ENCODE assay signal across 19 cellular contexts in genomic region chr7:40733578-40733977, GRCh38.
DNase-seq lines count a peak whose midpoint lies in the region; ATAC-seq and TF ChIP-seq lines count a peak whose summit lies in the region.
"Had no signal": no experiment of that assay in that cellular context is flagged by ENCODE, and none has a peak within 500 bp of the region (broad histone marks: within the 10 kb centered on the region; RNA-seq: fewer than 3 reads in every experiment).

No MANE protein-coding gene starts in this region.

- no peaks in the 10 kb centered on the region for H3K4me1 ChIP-seq in naive thymus-derived CD4-positive, alpha-beta T cell (ENCODE audit: control insufficient read depth in 2 of 2, insufficient read depth in 2 of 2, low read length in 2 of 2)
- H3K4me1 ChIP-seq in GM23248 (ENCODE audit: insufficient read depth): no peaks in the 10 kb centered on the region
- H3K4me1 ChIP-seq: A549 had no signal

- DNase-seq in DMS53 (lab: John Stamatoyannopoulos, UW): peak; percentile 39
- DNase-seq in DMS53 treated with DMSO at 0.1 percent for 48 hours (lab: John Stamatoyannopoulos, UW; ENCODE audit: unreplicated experiment): no peak
- DNase-seq in KG1 (lab: John Stamatoyannopoulos, UW): peak; percentile 9
- peak; percentile 7 for DNase-seq in activated CD8-positive, alpha-beta T cell treated with anti-CD3 and anti-CD28 coated beads for 36 hours
- DNase-seq in naive thymus-derived CD4-positive, alpha-beta T cell: no peak
- no peak for DNase-seq in stimulated activated naive B cell treated with anti-CD40 and anti-IgM and Interleukin-4, amounts not matched to agents 10 μg/mL and 1 μg/mL and 100 μg/mL, for 72 hours
- DNase-seq in GM23248: no peak
- DNase-seq: activated CD4-positive, alpha-beta memory T cell treated with anti-CD3 and anti-CD28 coated beads for 36 hours; activated gamma-delta T cell; CD4-positive, alpha-beta memory T cell; NCI-H187; NCI-H524 treated with DMSO at 0.1 percent for 48 hours; nephron progenitor cell; retina; stimulated activated CD8-positive, alpha-beta memory T cell treated with anti-CD3 and anti-CD28 coated beads, Interleukin-4, amount 100 ng/mL, for 48 hours had no signal

- POLR2A ChIA-PET in activated CD8-positive, alpha-beta T cell treated with anti-CD3 and anti-CD28 coated beads for 36 hours (lab: Charles Lee): no interaction called here
- POLR2A ChIA-PET in naive thymus-derived CD4-positive, alpha-beta T cell (lab: Charles Lee): no interaction called here

- no peak overlapping the region for H3K4me2 ChIP-seq in GM23248 (ENCODE audit: unreplicated experiment)
- H3K4me2 ChIP-seq: A549 had no signal

- no peaks in the 10 kb centered on the region for H3K27me3 Mint-ChIP-seq in activated CD8-positive, alpha-beta T cell treated with anti-CD3 and anti-CD28 coated beads for 36 hours
- no peaks in the 10 kb centered on the region for H3K27me3 Mint-ChIP-seq in naive thymus-derived CD4-positive, alpha-beta T cell
- no peaks in the 10 kb centered on the region for H3K27me3 Mint-ChIP-seq in stimulated activated naive B cell treated with anti-CD40 and anti-IgM and Interleukin-4, amounts not matched to agents 10 μg/mL and 1 μg/mL and 100 μg/mL, for 72 hours
- H3K27me3 Mint-ChIP-seq: activated CD4-positive, alpha-beta memory T cell treated with anti-CD3 and anti-CD28 coated beads for 36 hours; CD4-positive, alpha-beta memory T cell had no signal

- CTCF ChIA-PET in activated CD8-positive, alpha-beta T cell treated with anti-CD3 and anti-CD28 coated beads for 36 hours (lab: Charles Lee): no interaction called here
- CTCF ChIA-PET in naive thymus-derived CD4-positive, alpha-beta T cell (lab: Charles Lee): no interaction called here

- no peak for TF ChIP-seq CTCF in activated CD8-positive, alpha-beta T cell treated with anti-CD3 and anti-CD28 coated beads for 36 hours (IDR thresholded peaks at IDR 0.05)

- peaks cover 2% of the 10 kb centered on the region for H3K9me3 Mint-ChIP-seq in activated CD8-positive, alpha-beta T cell treated with anti-CD3 and anti-CD28 coated beads for 36 hours
- peaks cover 0 to 6% (median 3%) of the 10 kb centered on the region in 11 donors for H3K9me3 Mint-ChIP-seq in naive thymus-derived CD4-positive, alpha-beta T cell
- H3K9me3 Mint-ChIP-seq in stimulated activated naive B cell treated with anti-CD40 and anti-IgM and Interleukin-4, amounts not matched to agents 10 μg/mL and 1 μg/mL and 100 μg/mL, for 72 hours: peaks cover 4 to 8% of the 10 kb centered on the region in 2 donors

- H3K9me2 ChIP-seq in GM23248 (ENCODE audit: insufficient read depth): no peaks in the 10 kb centered on the region

- H3K36me3 Mint-ChIP-seq in activated CD8-positive, alpha-beta T cell treated with anti-CD3 and anti-CD28 coated beads for 36 hours (ENCODE audit: low read depth): no peaks in the 10 kb centered on the region
- peaks cover 0 to 5% (median 3%) of the 10 kb centered on the region in 5 donors for H3K36me3 Mint-ChIP-seq in naive thymus-derived CD4-positive, alpha-beta T cell
- H3K36me3 Mint-ChIP-seq in stimulated activated naive B cell treated with anti-CD40 and anti-IgM and Interleukin-4, amounts not matched to agents 10 μg/mL and 1 μg/mL and 100 μg/mL, for 72 hours: no peaks in the 10 kb centered on the region
- H3K36me3 Mint-ChIP-seq: activated CD4-positive, alpha-beta memory T cell treated with anti-CD3 and anti-CD28 coated beads for 36 hours; CD4-positive, alpha-beta memory T cell had no signal

- peaks cover 5% of the 10 kb centered on the region for H3K4me1 Mint-ChIP-seq in activated CD8-positive, alpha-beta T cell treated with anti-CD3 and anti-CD28 coated beads for 36 hours (ENCODE audit: low read depth)
- H3K4me1 Mint-ChIP-seq in naive thymus-derived CD4-positive, alpha-beta T cell: peaks cover 0 to 9% (median 3%) of the 10 kb centered on the region in 7 donors
- peaks cover 0 to 3% of the 10 kb centered on the region in 2 donors for H3K4me1 Mint-ChIP-seq in stimulated activated naive B cell treated with anti-CD40 and anti-IgM and Interleukin-4, amounts not matched to agents 10 μg/mL and 1 μg/mL and 100 μg/mL, for 72 hours
- H3K4me1 Mint-ChIP-seq: CD4-positive, alpha-beta memory T cell had no signal

- no peak overlapping the region for H3K27ac ChIP-seq in naive thymus-derived CD4-positive, alpha-beta T cell (ENCODE audit: low read depth, low read length)
- H3K27ac ChIP-seq in GM23248: no peak overlapping the region
- H3K27ac ChIP-seq: A549 had no signal

- H2AFZ ChIP-seq in GM23248: no peak overlapping the region

- H3K4me3 ChIP-seq in naive thymus-derived CD4-positive, alpha-beta T cell (ENCODE audit: low read length): no peak overlapping the region
- H3K4me3 ChIP-seq in GM23248: no peak overlapping the region
- H3K4me3 ChIP-seq: A549, K562 had no signal

- no peaks in the 10 kb centered on the region for H4K20me1 ChIP-seq in GM23248 (ENCODE audit: insufficient read depth)

- in situ Hi-C loops in GM23248 (cut with MboI): no loop called here

- no peak overlapping the region for H3K27ac Mint-ChIP-seq in activated CD8-positive, alpha-beta T cell treated with anti-CD3 and anti-CD28 coated beads for 36 hours
- H3K27ac Mint-ChIP-seq in naive thymus-derived CD4-positive, alpha-beta T cell: no peak overlapping the region
- H3K27ac Mint-ChIP-seq in stimulated activated naive B cell treated with anti-CD40 and anti-IgM and Interleukin-4, amounts not matched to agents 10 μg/mL and 1 μg/mL and 100 μg/mL, for 72 hours: no peak overlapping the region
- H3K27ac Mint-ChIP-seq: activated CD4-positive, alpha-beta memory T cell treated with anti-CD3 and anti-CD28 coated beads for 36 hours; CD4-positive, alpha-beta memory T cell; nephron progenitor cell had no signal

- H3K9ac ChIP-seq in GM23248: no peak overlapping the region

- H3K4me3 Mint-ChIP-seq in activated CD8-positive, alpha-beta T cell treated with anti-CD3 and anti-CD28 coated beads for 36 hours: no peak overlapping the region
- no peak overlapping the region for H3K4me3 Mint-ChIP-seq in naive thymus-derived CD4-positive, alpha-beta T cell
- H3K4me3 Mint-ChIP-seq in stimulated activated naive B cell treated with anti-CD40 and anti-IgM and Interleukin-4, amounts not matched to agents 10 μg/mL and 1 μg/mL and 100 μg/mL, for 72 hours: no peak overlapping the region
- H3K4me3 Mint-ChIP-seq: activated CD4-positive, alpha-beta memory T cell treated with anti-CD3 and anti-CD28 coated beads for 36 hours; CD4-positive, alpha-beta memory T cell; nephron progenitor cell had no signal

- intact Hi-C loops in activated CD8-positive, alpha-beta T cell treated with anti-CD3 and anti-CD28 coated beads for 36 hours (cut with micrococcal nuclease): no loop called here
- intact Hi-C loops in naive thymus-derived CD4-positive, alpha-beta T cell (cut with micrococcal nuclease): no loop called here

- H3K27me3 ChIP-seq in naive thymus-derived CD4-positive, alpha-beta T cell (ENCODE audit: control insufficient read depth in 2 of 2, insufficient read depth in 2 of 2, low read length in 2 of 2): no peaks in the 10 kb centered on the region
- H3K27me3 ChIP-seq in GM23248 (replicated peaks; ENCODE audit: insufficient read depth): no peaks in the 10 kb centered on the region

- H3K36me3 ChIP-seq in naive thymus-derived CD4-positive, alpha-beta T cell (ENCODE audit: control insufficient read depth in 2 of 3, insufficient read depth in 3 of 3, low read length in 3 of 3): no peaks in the 10 kb centered on the region
- no peaks in the 10 kb centered on the region for H3K36me3 ChIP-seq in GM23248 (ENCODE audit: low read depth)

- no peaks in the 10 kb centered on the region for H3K79me2 ChIP-seq in GM23248 (ENCODE audit: insufficient read depth)

- WGBS in GM23248 (ENCODE audit: low coverage in 1 of 2, low lambda C conversion rate in 2 of 2, missing lambda C conversion rate in 2 of 2), 2 experiments: 91 to 92% methylated on average over 5 of the region's 5 CpGs

- no peaks in the 10 kb centered on the region for H3K9me3 ChIP-seq in naive thymus-derived CD4-positive, alpha-beta T cell (ENCODE audit: control insufficient read depth in 2 of 3, low read length in 3 of 3)
- H3K9me3 ChIP-seq in GM23248 (ENCODE audit: low read depth): no peaks in the 10 kb centered on the region
- H3K9me3 ChIP-seq: A549 had no signal

- H3F3A ChIP-seq in GM23248 (ENCODE audit: insufficient read depth): no peaks in the 10 kb centered on the region

- peak; percentile 30 for ATAC-seq in activated CD8-positive, alpha-beta T cell treated with anti-CD3 and anti-CD28 coated beads for 36 hours
- ATAC-seq in naive thymus-derived CD4-positive, alpha-beta T cell: peak; percentile 58
- ATAC-seq in GM21825 (IDR thresholded peaks at IDR 0.05; ENCODE audit: unreplicated experiment): no peak
- ATAC-seq in stimulated activated naive B cell treated with anti-CD40 and anti-IgM and Interleukin-4, amounts not matched to agents 10 μg/mL and 1 μg/mL and 100 μg/mL, for 72 hours (replicated peaks): no peak
- ATAC-seq: A549, K562, Right ventricle myocardium inferior had no signal

Comparison
In these comparisons a context has a peak if more than half of its experiments do, and no peak if none do; other contexts are left out.
1. DNase-seq: peak in DMS53 (single experiment), KG1 (single experiment) and activated CD8-positive, alpha-beta T cell treated with anti-CD3 and anti-CD28 coated beads for 36 hours (single experiment); none in DMS53 treated with DMSO at 0.1 percent for 48 hours (single experiment), naive thymus-derived CD4-positive, alpha-beta T cell (0 of 9), stimulated activated naive B cell treated with anti-CD40 and anti-IgM and Interleukin-4, amounts not matched to agents 10 μg/mL and 1 μg/mL and 100 μg/mL, for 72 hours (single experiment) and GM23248 (single experiment).
2. ATAC-seq: peak in activated CD8-positive, alpha-beta T cell treated with anti-CD3 and anti-CD28 coated beads for 36 hours (single experiment) and naive thymus-derived CD4-positive, alpha-beta T cell (single experiment); none in GM21825 (single experiment) and stimulated activated naive B cell treated with anti-CD40 and anti-IgM and Interleukin-4, amounts not matched to agents 10 μg/mL and 1 μg/mL and 100 μg/mL, for 72 hours (0 of 2).